23 cellular contexts compared by ENCODE assay signal in the genomic region with DNA sequence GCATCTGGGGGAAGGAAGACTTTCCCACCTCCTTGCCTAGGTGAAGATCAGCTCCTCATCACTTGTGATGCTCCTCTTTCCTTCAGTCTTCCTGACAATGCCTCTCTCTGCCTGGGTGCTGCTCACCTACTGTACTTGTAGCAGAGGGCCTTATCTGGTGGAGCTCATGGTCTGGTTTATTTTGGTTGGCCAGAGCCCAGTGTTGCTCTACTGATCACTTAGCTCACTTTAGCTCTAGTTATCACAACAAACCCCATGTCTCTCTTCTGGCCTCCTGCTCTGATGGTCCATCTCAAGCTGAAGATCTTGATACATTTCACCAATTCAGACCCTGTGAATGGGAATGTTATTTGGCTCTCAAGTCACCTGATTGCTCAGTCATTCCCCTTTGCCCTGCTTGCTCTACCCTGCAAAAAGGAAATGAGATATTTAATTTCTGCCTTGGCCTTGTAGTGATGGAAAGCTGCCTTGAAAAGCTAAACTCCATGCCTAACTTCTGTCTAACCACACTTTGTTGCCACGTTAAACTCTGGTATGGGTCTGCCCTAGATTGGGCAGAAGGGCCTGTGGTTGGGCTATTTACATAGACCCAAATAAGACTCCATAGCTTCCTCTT. TPM values are rescaled to one million over a fixed set of nuclear protein-coding genes. Genes with fewer than 3 reads are reported as not detected.
DNase-seq lines count a peak whose midpoint lies in the region; ATAC-seq, FAIRE-seq and TF ChIP-seq lines count a peak whose summit lies in the region.
"Had no signal": no experiment of that assay in that cellular context is flagged by ENCODE, and none has a peak within 500 bp of the region (broad histone marks: within the 10 kb centered on the region; RNA-seq: fewer than 3 reads in every experiment).

No MANE protein-coding gene starts in this region.

- no peaks in the 10 kb centered on the region for H3K79me1 ChIP-seq in H1 (ENCODE audit: low read depth, low read length)

- H3K9ac ChIP-seq in GM23248 = peak overlapping the region; percentile 80; the same call in 1 of the 2 replicates
- no peak overlapping the region for H3K9ac ChIP-seq in H1 (replicated peaks in 1 of 4; ENCODE audit: extremely low read depth in 1 of 4, low read depth in 3 of 4, low read length in 3 of 4)
- no peak overlapping the region for H3K9ac ChIP-seq in subcutaneous abdominal adipose tissue (ENCODE audit: low read length in 5 of 5)
- H3K9ac ChIP-seq: SK-N-SH had no signal

- no peak overlapping the region for H2BK5ac ChIP-seq in H1 (ENCODE audit: low read depth, low read length)

- no peak overlapping the region for H2BK20ac ChIP-seq in H1 (ENCODE audit: low read length)

- TF ChIP-seq RAD21 in H1 (IDR thresholded peaks at IDR 0.05 in 1 of 2, conservative IDR thresholded peaks at IDR 0.05 in 1 of 2; ENCODE audit: low read depth in 2 of 2, low read length in 2 of 2) = no peak

- H2AK5ac ChIP-seq in H1 (ENCODE audit: low read depth, low read length) = no peak overlapping the region

- peaks cover 27% of the 10 kb centered on the region for H3F3A ChIP-seq in GM23248 (ENCODE audit: insufficient read depth)

- H3K27me3 ChIP-seq in GM23248 (replicated peaks; ENCODE audit: insufficient read depth) (no peaks in the 10 kb centered on the region), H1 (replicated peaks in 1 of 4; ENCODE audit: control insufficient read depth in 3 of 4, extremely low read depth in 1 of 4, insufficient read depth in 3 of 4, low read length in 3 of 4) (no peaks in the 10 kb centered on the region), lower lobe of right lung (ENCODE audit: low read depth) (no peaks in the 10 kb centered on the region), subcutaneous abdominal adipose tissue (ENCODE audit: control insufficient read depth in 5 of 5, insufficient read depth in 4 of 5, low read length in 5 of 5) (no peaks in the 10 kb centered on the region)

- FAIRE-seq in H1 (lab: Jason Lieb, UNC) = no peak
- FAIRE-seq: endothelial cell of umbilical vein, GM12878, TTC549 had no signal

- no peaks in the 10 kb centered on the region for H3K36me3 ChIP-seq in GM23248 (ENCODE audit: low read depth)
- H3K36me3 ChIP-seq in H1 (ENCODE audit: control insufficient read depth in 2 of 4, insufficient read depth in 4 of 4, low read length in 3 of 4) = no peaks in the 10 kb centered on the region
- no peaks in the 10 kb centered on the region for H3K36me3 ChIP-seq in lower lobe of right lung
- H3K36me3 ChIP-seq in subcutaneous abdominal adipose tissue (ENCODE audit: control insufficient read depth in 5 of 5, insufficient read depth in 5 of 5, low read length in 5 of 5) = no peaks in the 10 kb centered on the region

- H3K4me1 ChIP-seq in GM23248 (ENCODE audit: insufficient read depth) (peaks cover 37% of the 10 kb centered on the region), H1 (replicated peaks in 1 of 4; ENCODE audit: control insufficient read depth in 3 of 4, insufficient read depth in 4 of 4, low read length in 3 of 4) (no peaks in the 10 kb centered on the region), lower lobe of right lung (no peaks in the 10 kb centered on the region), subcutaneous abdominal adipose tissue (ENCODE audit: control insufficient read depth in 5 of 5, insufficient read depth in 5 of 5, low read length in 5 of 5) (peaks cover 3 to 17% (median 15%) of the 10 kb centered on the region in 5 donors)

- H3K79me2 ChIP-seq in GM23248 (ENCODE audit: insufficient read depth) (no peaks in the 10 kb centered on the region), H1 (ENCODE audit: control insufficient read depth in 1 of 2, insufficient read depth in 2 of 2, low read length in 2 of 2) (no peaks in the 10 kb centered on the region)

- ATAC-seq in lower lobe of right lung = peak in 1 of 2 donors; percentile 11
- ATAC-seq in GM21529 (IDR thresholded peaks at IDR 0.05; ENCODE audit: unreplicated experiment) = no peak
- ATAC-seq in GM21367 (IDR thresholded peaks at IDR 0.05; ENCODE audit: unreplicated experiment) = no peak
- ATAC-seq in GM18517 (IDR thresholded peaks at IDR 0.05; ENCODE audit: unreplicated experiment) = no peak
- ATAC-seq: activated naive CD8-positive, alpha-beta T cell treated with anti-CD3 and anti-CD28 coated beads, Interleukin-2, amount 50 U/mL, for 24 hours; activated T-cell treated with anti-CD3 and anti-CD28 coated beads, Interleukin-2, amount 50 U/mL, for 4 hours; GM12878; naive thymus-derived CD8-positive, alpha-beta T cell had no signal

- no peak overlapping the region for H4K8ac ChIP-seq in H1 (ENCODE audit: extremely low read depth, insufficient read depth, low read length)

- H4K5ac ChIP-seq in H1 (ENCODE audit: insufficient read length, low read depth, low read length) = no peak overlapping the region

- peak overlapping the region; percentile 72 for H2AFZ ChIP-seq in GM23248
- H2AFZ ChIP-seq in H1 (ENCODE audit: low read length) = peak overlapping the region; percentile 40; the same call in 1 of the 2 replicates

- H2BK120ac ChIP-seq in H1 (replicated peaks; ENCODE audit: low read depth, low read length) = no peak overlapping the region

- TF ChIP-seq CTCF in H1 (IDR thresholded peaks at IDR 0.05; ENCODE audit: control extremely low read depth in 1 of 3, insufficient read depth in 1 of 3, low read depth in 1 of 3, low read length in 3 of 3) (no peak), lower lobe of right lung (IDR thresholded peaks at IDR 0.05) (no peak)

- no peak overlapping the region for H3K23ac ChIP-seq in H1 (ENCODE audit: insufficient read length)

- 8 to 20% methylated on average over 1 of the region's 1 CpG for WGBS in GM23248 (ENCODE audit: low coverage in 1 of 2, low lambda C conversion rate in 2 of 2, missing lambda C conversion rate in 2 of 2), 2 experiments
- 72% methylated on average over 1 of the region's 1 CpG; no CpG with 5 or more reads in 1 of the 2 experiments for WGBS in H1 (ENCODE audit: extremely low coverage in 1 of 2, insufficient coverage in 1 of 2, insufficient read length in 1 of 2, insufficient replicate concordance in 2 of 2, low coverage in 1 of 2, low lambda C conversion rate in 2 of 2, missing lambda C conversion rate in 1 of 2), 2 experiments

- no peak overlapping the region for H2BK12ac ChIP-seq in H1 (ENCODE audit: low read depth, low read length)

- no peak overlapping the region for H3K4me3 ChIP-seq in GM23248
- H3K4me3 ChIP-seq in H1 (ENCODE audit: extremely low read depth in 1 of 4, insufficient read depth in 2 of 4, low read depth in 3 of 4, low read length in 4 of 4) = no peak overlapping the region
- H3K4me3 ChIP-seq in lower lobe of right lung = no peak overlapping the region
- H3K4me3 ChIP-seq in subcutaneous abdominal adipose tissue (ENCODE audit: low read depth in 1 of 5, low read length in 5 of 5) = peak overlapping the region in 1 of 5 donors; percentile 26
- H3K4me3 ChIP-seq: GM12878 had no signal

- no peak overlapping the region for H3K14ac ChIP-seq in H1 (ENCODE audit: insufficient read length)

- H3K9me2 ChIP-seq in GM23248 (ENCODE audit: insufficient read depth) = peaks cover 7% of the 10 kb centered on the region; the same call in 1 of the 2 replicates
- H3K9me2 ChIP-seq: SK-N-SH had no signal

- H4K91ac ChIP-seq in H1 (replicated peaks; ENCODE audit: insufficient read length, low read length) = no peak overlapping the region

- no peaks in the 10 kb centered on the region for H4K20me1 ChIP-seq in GM23248 (ENCODE audit: insufficient read depth)
- no peaks in the 10 kb centered on the region for H4K20me1 ChIP-seq in H1 (replicated peaks in 1 of 2; ENCODE audit: control insufficient read depth in 1 of 2, insufficient read depth in 2 of 2, low read length in 2 of 2)

- H3K56ac ChIP-seq in H1 (replicated peaks; ENCODE audit: insufficient read length, low read depth, low read length) = no peak overlapping the region

- H3K23me2 ChIP-seq in H1 (ENCODE audit: low read depth, low read length) = no peaks in the 10 kb centered on the region

- CTCF ChIA-PET in H1 (lab: Charles Lee; ENCODE audit: partially characterized antibody) = interaction anchor here (0.9 to 3.5 kb wide), 2 partner anchors 18 to 20 kb away, joined by 3 to 11 read pairs; no protein-coding TSS in a partner anchor

- H3K4me2 ChIP-seq in GM23248 (ENCODE audit: unreplicated experiment) = no peak overlapping the region
- no peak overlapping the region for H3K4me2 ChIP-seq in H1 (ENCODE audit: insufficient read depth in 1 of 2, low read depth in 2 of 2, low read length in 2 of 2)
- H3K4me2 ChIP-seq: SK-N-SH had no signal

- TF ChIP-seq POLR2A in H1 (IDR thresholded peaks at IDR 0.05; ENCODE audit: control extremely low read depth in 1 of 2, low read depth in 2 of 2, low read length in 2 of 2) = no peak

- no peak overlapping the region for H3K18ac ChIP-seq in H1 (ENCODE audit: extremely low read depth, low read length)

- H3K4ac ChIP-seq in H1 (replicated peaks; ENCODE audit: insufficient read length, low read depth, low read length) = no peak overlapping the region

- no peak for TF ChIP-seq EP300 in H1 (IDR thresholded peaks at IDR 0.05; ENCODE audit: borderline replicate concordance in 1 of 2, low read depth in 2 of 2, low read length in 2 of 2)

- H2BK15ac ChIP-seq in H1 (ENCODE audit: low read length) = no peak overlapping the region

- H3K9me3 ChIP-seq in GM23248 (ENCODE audit: low read depth) = no peaks in the 10 kb centered on the region
- H3K9me3 ChIP-seq in H1 (ENCODE audit: insufficient read depth in 2 of 2, low read depth in 1 of 2, low read length in 1 of 2) = no peaks in the 10 kb centered on the region
- H3K9me3 ChIP-seq in lower lobe of right lung = peaks cover 4% of the 10 kb centered on the region
- H3K9me3 ChIP-seq in subcutaneous abdominal adipose tissue (ENCODE audit: control insufficient read depth in 5 of 5, low read length in 5 of 5) = peaks cover 0 to 3% (median 0%) of the 10 kb centered on the region in 5 donors
- H3K9me3 ChIP-seq: SK-N-SH had no signal

- H3K27ac ChIP-seq in GM23248 = peak overlapping the region; percentile 99
- no peak overlapping the region for H3K27ac ChIP-seq in H1 (ENCODE audit: low read depth, low read length)
- H3K27ac ChIP-seq in lower lobe of right lung = peak overlapping the region; percentile 73
- peak overlapping the region; percentile 75 for H3K27ac ChIP-seq in subcutaneous abdominal adipose tissue (ENCODE audit: low read depth, low read length)

- in situ Hi-C loops in GM23248 (cut with MboI) = no loop called here

- intact Hi-C loops in lower lobe of right lung (cut with DNase I) = no loop called here

- POLR2A ChIA-PET in H1 (lab: Charles Lee; ENCODE audit: partially characterized antibody) = no interaction called here

- DNase-seq in GM23248 (no peak), H1 (ENCODE audit: low read depth in 1 of 2, low spot score in 2 of 2) (no peak), lower lobe of right lung (no peak), activated gamma-delta T cell treated with Interleukin-2 at 50 U/mL for 16 hours (no peak)
- DNase-seq: activated CD4-positive, alpha-beta memory T cell treated with anti-CD3 and anti-CD28 coated beads for 36 hours; activated naive CD8-positive, alpha-beta T cell treated with anti-CD3 and anti-CD28 coated beads, Interleukin-2, amount 50 U/mL, for 24 hours; activated T-cell treated with anti-CD3 and anti-CD28 coated beads, Interleukin-2, amount 50 U/mL, for 4 hours; H9; naive thymus-derived CD8-positive, alpha-beta T cell; NCI-H2029 treated with DMSO at 0.1 percent for 48 hours; NCI-H526; SK-N-SH; trophoblast cell had no signal

RNA-seq across cellular contexts. Expression of a gene that starts 30.3 kb away (rescaled TPM):
- not detected in 2 replicates for total RNA-seq in GM23248 (2014; rRNA removed; shearing (Covaris generic))
- polyA plus RNA-seq in GM23248 (2016; fragmentation: Nextera tagmentation; extraction: Ambion mirVana) = not detected in 2 replicates
- total RNA-seq in H1 (2021; fragmentation: NEBNext Ultra II Directional; extraction: Animal tissue kit (Norgen Biotek cat#: 25700)) = not detected in 2 replicates
- not detected in 2 replicates for polyA plus RNA-seq in H1 (2011; rRNA removed)
- not detected for polyA plus RNA-seq in H1 (2011; cell fraction: cytosol; rRNA removed)
- polyA plus RNA-seq in H1 (2011; cell fraction: nucleus; rRNA removed) = not detected
- polyA plus RNA-seq in H1 (2012, experiment 1 of 2) = not detected in 4 replicates
- not detected for polyA plus RNA-seq in H1 (2012, experiment 2 of 2)
- not detected for polyA plus RNA-seq in H1 (2013, experiment 1 of 2)
- not detected for polyA plus RNA-seq in H1 (2013, experiment 2 of 2)
- polyA minus RNA-seq in H1 (2011; rRNA and poly(A)+ RNA removed) = not detected in 2 replicates
- not detected for polyA minus RNA-seq in H1 (2011; cell fraction: cytosol; rRNA and poly(A)+ RNA removed)
- polyA minus RNA-seq in H1 (2011; cell fraction: nucleus; rRNA and poly(A)+ RNA removed) = not detected
- total RNA-seq in lower lobe of right lung = 8.2 TPM
- total RNA-seq: activated CD4-positive, alpha-beta memory T cell treated with anti-CD3 and anti-CD28 coated beads for 36 hours; chondrocyte; endothelial cell of umbilical vein; H9; naive thymus-derived CD8-positive, alpha-beta T cell had no signal
- polyA plus RNA-seq: endothelial cell of umbilical vein; naive thymus-derived CD8-positive, alpha-beta T cell; SK-N-SH had no signal

RNA-seq across cellular contexts. Expression of a gene that starts 52.3 kb away (rescaled TPM):
- total RNA-seq in GM23248 (2014; rRNA removed; shearing (Covaris generic)) = not detected in 2 replicates
- polyA plus RNA-seq in GM23248 (2016; fragmentation: Nextera tagmentation; extraction: Ambion mirVana) = not detected in 2 replicates
- not detected in 2 replicates for total RNA-seq in H1 (2021; fragmentation: NEBNext Ultra II Directional; extraction: Animal tissue kit (Norgen Biotek cat#: 25700))
- not detected in 2 replicates for polyA plus RNA-seq in H1 (2011; rRNA removed)
- not detected for polyA plus RNA-seq in H1 (2011; cell fraction: cytosol; rRNA removed)
- not detected for polyA plus RNA-seq in H1 (2011; cell fraction: nucleus; rRNA removed)
- polyA plus RNA-seq in H1 (2012, experiment 1 of 2) = not detected in 4 replicates
- polyA plus RNA-seq in H1 (2012, experiment 2 of 2) = not detected
- not detected for polyA plus RNA-seq in H1 (2013, experiment 1 of 2)
- not detected for polyA plus RNA-seq in H1 (2013, experiment 2 of 2)
- polyA minus RNA-seq in H1 (2011; rRNA and poly(A)+ RNA removed) = not detected in 2 replicates
- not detected for polyA minus RNA-seq in H1 (2011; cell fraction: cytosol; rRNA and poly(A)+ RNA removed)
- not detected for polyA minus RNA-seq in H1 (2011; cell fraction: nucleus; rRNA and poly(A)+ RNA removed)
- total RNA-seq in lower lobe of right lung = 0.47 TPM
- total RNA-seq: activated CD4-positive, alpha-beta memory T cell treated with anti-CD3 and anti-CD28 coated beads for 36 hours; activated T-cell treated with anti-CD3 and anti-CD28 coated beads, Interleukin-2, amount 50 U/mL, for 4 hours; chondrocyte; endothelial cell of umbilical vein; GM12878; H9; kidney epithelial cell; M059J; naive thymus-derived CD8-positive, alpha-beta T cell had no signal
- polyA plus RNA-seq: endothelial cell of umbilical vein; GM12878; naive thymus-derived CD8-positive, alpha-beta T cell; SK-N-SH had no signal
